In genomic region chr2:219634951-219635751, GRCh38 we compare ENCODE assay signal across 30 cellular contexts. TPM values are rescaled to one million over a fixed set of nuclear protein-coding genes. Genes with fewer than 3 reads are reported as not detected.
DNase-seq lines count a peak whose midpoint lies in the region; ATAC-seq and TF ChIP-seq lines count a peak whose summit lies in the region.
"Had no signal": no experiment of that assay in that cellular context is flagged by ENCODE, and none has a peak within 500 bp of the region (broad histone marks: within the 10 kb centered on the region; RNA-seq: fewer than 3 reads in every experiment).

No MANE protein-coding gene starts in this region.

- peak; percentile 16 for DNase-seq in activated naive CD8-positive, alpha-beta T cell treated with anti-CD3 and anti-CD28 coated beads, Interleukin-2, amount 10 ng/mL, durations not matched to agents 7 days and 5 days
- no peak for DNase-seq in activated naive CD8-positive, alpha-beta T cell treated with anti-CD3 and anti-CD28 coated beads, Interleukin-2, amount 50 U/mL, for 24 hours
- DNase-seq in endodermal cell (peak; percentile 36), lower lobe of right lung (peak; percentile 44), type B pancreatic cell (ENCODE audit: extremely low spot score, unreplicated experiment) (peak; percentile 60), NCI-H2196 treated with DMSO at 0.1 percent for 48 hours (lab: John Stamatoyannopoulos, UW; ENCODE audit: unreplicated experiment) (no peak), NCI-H510A treated with DMSO at 0.1 percent for 48 hours (lab: John Stamatoyannopoulos, UW) (no peak)
- no peak for DNase-seq in effector memory CD8-positive, alpha-beta T cell
- DNase-seq: activated CD8-positive, alpha-beta T cell treated with anti-CD3 and anti-CD28 coated beads for 36 hours; activated effector memory CD4-positive, alpha-beta T cell treated with Interleukin-2 at 50 U/mL for 16 hours; anterior cingulate cortex; Caco-2; DMS79 treated with DMSO at 0.1 percent for 48 hours; effector CD4-positive, alpha-beta T cell; GF-D8; HCEC 1CT; NCI-H1436 treated with DMSO at 0.1 percent for 48 hours; NCI-H2107; NCI-H82; SIG-M5; stimulated activated naive B cell treated with anti-CD40 and anti-IgM and Interleukin-4, amounts not matched to agents 10 μg/mL and 1 μg/mL and 100 μg/mL, for 72 hours; T-helper 9 cell had no signal

- H3K9me3 ChIP-seq in endodermal cell (ENCODE audit: control insufficient read depth, low read length) = no peaks in the 10 kb centered on the region
- H3K9me3 ChIP-seq in lower lobe of right lung = no peaks in the 10 kb centered on the region
- H3K9me3 ChIP-seq: breast epithelium, Caco-2, Peyer's patch, suprapubic skin had no signal

- intact Hi-C loops in lower lobe of right lung (cut with DNase I) = no loop called here

- 92 to 97% methylated on average over 18 to 22 of the region's 22 CpGs for WGBS in endodermal cell (ENCODE audit: insufficient coverage in 1 of 2, insufficient read length in 1 of 2), 2 experiments

- H3K27me3 ChIP-seq in endodermal cell (ENCODE audit: control insufficient read depth, insufficient read depth, low read length, poor library complexity, severe bottlenecking) (no peaks in the 10 kb centered on the region), lower lobe of right lung (ENCODE audit: low read depth) (no peaks in the 10 kb centered on the region)
- H3K27me3 ChIP-seq: breast epithelium, Peyer's patch had no signal

- no peak overlapping the region for H3K9ac ChIP-seq in endodermal cell (ENCODE audit: extremely low read depth, low read length, poor library complexity, severe bottlenecking)

- H3K36me3 ChIP-seq in endodermal cell (ENCODE audit: control insufficient read depth, insufficient read depth, low read length) = no peaks in the 10 kb centered on the region
- H3K36me3 ChIP-seq in lower lobe of right lung = no peaks in the 10 kb centered on the region
- H3K36me3 ChIP-seq: breast epithelium, Peyer's patch had no signal

- H3K27me3 Mint-ChIP-seq in activated naive CD8-positive, alpha-beta T cell treated with anti-CD3 and anti-CD28 coated beads, Interleukin-2, amount 10 ng/mL, durations not matched to agents 7 days and 5 days = peaks cover 3% of the 10 kb centered on the region
- peaks cover 7% of the 10 kb centered on the region for H3K27me3 Mint-ChIP-seq in activated naive CD8-positive, alpha-beta T cell treated with anti-CD3 and anti-CD28 coated beads, Interleukin-2, amount 50 U/mL, for 24 hours
- H3K27me3 Mint-ChIP-seq in endodermal cell (ENCODE audit: insufficient read depth) (no peaks in the 10 kb centered on the region), type B pancreatic cell (no peaks in the 10 kb centered on the region)
- peaks cover 27 to 73% of the 10 kb centered on the region in 2 donors for H3K27me3 Mint-ChIP-seq in effector memory CD8-positive, alpha-beta T cell
- H3K27me3 Mint-ChIP-seq: progenitor cell of endocrine pancreas had no signal

- no peak overlapping the region for H3K27ac Mint-ChIP-seq in activated naive CD8-positive, alpha-beta T cell treated with anti-CD3 and anti-CD28 coated beads, Interleukin-2, amount 10 ng/mL, durations not matched to agents 7 days and 5 days
- H3K27ac Mint-ChIP-seq in activated naive CD8-positive, alpha-beta T cell treated with anti-CD3 and anti-CD28 coated beads, Interleukin-2, amount 50 U/mL, for 24 hours = no peak overlapping the region
- no peak overlapping the region for H3K27ac Mint-ChIP-seq in endodermal cell
- H3K27ac Mint-ChIP-seq in type B pancreatic cell = no peak overlapping the region
- H3K27ac Mint-ChIP-seq in effector memory CD8-positive, alpha-beta T cell = no peak overlapping the region
- H3K27ac Mint-ChIP-seq: activated CD8-positive, alpha-beta T cell treated with anti-CD3 and anti-CD28 coated beads for 36 hours; activated naive CD4-positive, alpha-beta T cell treated with anti-CD3 and anti-CD28 coated beads, Interleukin-2, amount 50 U/mL, for 72 hours; IgD-negative memory B cell; mesothelial cell of epicardium; stimulated activated naive B cell treated with anti-CD40 and anti-IgM and Interleukin-4, amounts not matched to agents 10 μg/mL and 1 μg/mL and 100 μg/mL, for 72 hours had no signal

- TF ChIP-seq CTCF in endodermal cell (conservative IDR thresholded peaks at IDR 0.05) = no peak
- no peak for TF ChIP-seq CTCF in lower lobe of right lung (IDR thresholded peaks at IDR 0.05)
- TF ChIP-seq CTCF in type B pancreatic cell (conservative IDR thresholded peaks at IDR 0.05) = no peak

- H3K9me3 Mint-ChIP-seq in activated naive CD8-positive, alpha-beta T cell treated with anti-CD3 and anti-CD28 coated beads, Interleukin-2, amount 10 ng/mL, durations not matched to agents 7 days and 5 days = no peaks in the 10 kb centered on the region
- H3K9me3 Mint-ChIP-seq in activated naive CD8-positive, alpha-beta T cell treated with anti-CD3 and anti-CD28 coated beads, Interleukin-2, amount 50 U/mL, for 24 hours = no peaks in the 10 kb centered on the region
- H3K9me3 Mint-ChIP-seq in endodermal cell = no peaks in the 10 kb centered on the region
- H3K9me3 Mint-ChIP-seq in type B pancreatic cell = no peaks in the 10 kb centered on the region
- H3K9me3 Mint-ChIP-seq in effector memory CD8-positive, alpha-beta T cell = no peaks in the 10 kb centered on the region
- H3K9me3 Mint-ChIP-seq: activated CD8-positive, alpha-beta T cell treated with anti-CD3 and anti-CD28 coated beads for 36 hours; activated naive CD4-positive, alpha-beta T cell treated with anti-CD3 and anti-CD28 coated beads, Interleukin-2, amount 50 U/mL, for 72 hours; mesothelial cell of epicardium; stimulated activated naive B cell treated with anti-CD40 and anti-IgM and Interleukin-4, amounts not matched to agents 10 μg/mL and 1 μg/mL and 100 μg/mL, for 72 hours had no signal

- H3K4me3 ChIP-seq in endodermal cell (ENCODE audit: low read length) = no peak overlapping the region
- H3K4me3 ChIP-seq in lower lobe of right lung = no peak overlapping the region
- H3K4me3 ChIP-seq: breast epithelium, Peyer's patch, suprapubic skin had no signal

- POLR2A ChIA-PET in activated naive CD8-positive, alpha-beta T cell treated with anti-CD3 and anti-CD28 coated beads, Interleukin-2, amount 10 ng/mL, durations not matched to agents 7 days and 5 days (lab: Charles Lee) = no interaction called here

- peaks cover 6% of the 10 kb centered on the region for H3K4me1 Mint-ChIP-seq in activated naive CD8-positive, alpha-beta T cell treated with anti-CD3 and anti-CD28 coated beads, Interleukin-2, amount 10 ng/mL, durations not matched to agents 7 days and 5 days
- peaks cover 6% of the 10 kb centered on the region for H3K4me1 Mint-ChIP-seq in activated naive CD8-positive, alpha-beta T cell treated with anti-CD3 and anti-CD28 coated beads, Interleukin-2, amount 50 U/mL, for 24 hours
- no peaks in the 10 kb centered on the region for H3K4me1 Mint-ChIP-seq in endodermal cell
- no peaks in the 10 kb centered on the region for H3K4me1 Mint-ChIP-seq in type B pancreatic cell (ENCODE audit: unreplicated experiment)
- H3K4me1 Mint-ChIP-seq in effector memory CD8-positive, alpha-beta T cell (ENCODE audit: low read depth in 2 of 2) = peaks cover 5 to 8% of the 10 kb centered on the region in 2 donors
- H3K4me1 Mint-ChIP-seq: mesothelial cell of epicardium had no signal

- no peak for ATAC-seq in activated naive CD8-positive, alpha-beta T cell treated with anti-CD3 and anti-CD28 coated beads, Interleukin-2, amount 10 ng/mL, durations not matched to agents 7 days and 5 days (ENCODE audit: low read depth)
- no peak for ATAC-seq in activated naive CD8-positive, alpha-beta T cell treated with anti-CD3 and anti-CD28 coated beads, Interleukin-2, amount 50 U/mL, for 24 hours
- ATAC-seq in lower lobe of right lung = no peak
- no peak for ATAC-seq in effector memory CD8-positive, alpha-beta T cell (replicated peaks)
- ATAC-seq: activated CD8-positive, alpha-beta T cell treated with anti-CD3 and anti-CD28 coated beads for 36 hours; activated naive CD4-positive, alpha-beta T cell treated with anti-CD3 and anti-CD28 coated beads, Interleukin-2, amount 50 U/mL, for 72 hours; stimulated activated naive B cell treated with anti-CD40 and anti-IgM and Interleukin-4, amounts not matched to agents 10 μg/mL and 1 μg/mL and 100 μg/mL, for 72 hours had no signal

- H3K27ac ChIP-seq in endodermal cell (ENCODE audit: low read depth, low read length) (no peak overlapping the region), lower lobe of right lung (no peak overlapping the region)
- H3K27ac ChIP-seq: breast epithelium, Peyer's patch, suprapubic skin had no signal

- H3K36me3 Mint-ChIP-seq in activated naive CD8-positive, alpha-beta T cell treated with anti-CD3 and anti-CD28 coated beads, Interleukin-2, amount 10 ng/mL, durations not matched to agents 7 days and 5 days = no peaks in the 10 kb centered on the region
- no peaks in the 10 kb centered on the region for H3K36me3 Mint-ChIP-seq in activated naive CD8-positive, alpha-beta T cell treated with anti-CD3 and anti-CD28 coated beads, Interleukin-2, amount 50 U/mL, for 24 hours (ENCODE audit: low read depth)
- H3K36me3 Mint-ChIP-seq in endodermal cell (ENCODE audit: low read depth) = peaks cover 10% of the 10 kb centered on the region
- peaks cover 10% of the 10 kb centered on the region for H3K36me3 Mint-ChIP-seq in type B pancreatic cell
- H3K36me3 Mint-ChIP-seq in effector memory CD8-positive, alpha-beta T cell (ENCODE audit: insufficient read depth) = no peaks in the 10 kb centered on the region
- H3K36me3 Mint-ChIP-seq: activated naive CD4-positive, alpha-beta T cell treated with anti-CD3 and anti-CD28 coated beads, Interleukin-2, amount 50 U/mL, for 72 hours; CD14-positive monocyte; IgD-negative memory B cell; stimulated activated naive B cell treated with anti-CD40 and anti-IgM and Interleukin-4, amounts not matched to agents 10 μg/mL and 1 μg/mL and 100 μg/mL, for 72 hours had no signal

- no peak overlapping the region for H3K4me3 Mint-ChIP-seq in activated naive CD8-positive, alpha-beta T cell treated with anti-CD3 and anti-CD28 coated beads, Interleukin-2, amount 10 ng/mL, durations not matched to agents 7 days and 5 days
- H3K4me3 Mint-ChIP-seq in activated naive CD8-positive, alpha-beta T cell treated with anti-CD3 and anti-CD28 coated beads, Interleukin-2, amount 50 U/mL, for 24 hours = no peak overlapping the region
- H3K4me3 Mint-ChIP-seq in endodermal cell = no peak overlapping the region
- no peak overlapping the region for H3K4me3 Mint-ChIP-seq in type B pancreatic cell
- no peak overlapping the region for H3K4me3 Mint-ChIP-seq in effector memory CD8-positive, alpha-beta T cell
- H3K4me3 Mint-ChIP-seq: activated CD8-positive, alpha-beta T cell treated with anti-CD3 and anti-CD28 coated beads for 36 hours; CD14-positive monocyte; IgD-negative memory B cell; mesothelial cell of epicardium; stimulated activated naive B cell treated with anti-CD40 and anti-IgM and Interleukin-4, amounts not matched to agents 10 μg/mL and 1 μg/mL and 100 μg/mL, for 72 hours had no signal

- H3K4me1 ChIP-seq in endodermal cell (ENCODE audit: control insufficient read depth, insufficient read depth, low read length) (no peaks in the 10 kb centered on the region), lower lobe of right lung (no peaks in the 10 kb centered on the region)
- H3K4me1 ChIP-seq: breast epithelium, Caco-2, Peyer's patch, suprapubic skin had no signal

RNA-seq across cellular contexts. Expression of gene SLC4A3, which starts 7.7 kb away (rescaled TPM):
- not detected for total RNA-seq in activated naive CD8-positive, alpha-beta T cell treated with anti-CD3 and anti-CD28 coated beads, Interleukin-2, amount 10 ng/mL, durations not matched to agents 7 days and 5 days
- 10 to 100 TPM; 13.4 to 20.2 TPM for total RNA-seq in endodermal cell
- polyA plus RNA-seq in endodermal cell (2013, experiment 1 of 2) = 8.0 TPM
- polyA plus RNA-seq in endodermal cell (2013, experiment 2 of 2) = 5.3 TPM
- 1.0 TPM for total RNA-seq in lower lobe of right lung
- 8.0 and 15.8 TPM in 2 replicates for total RNA-seq in type B pancreatic cell (ENCODE audit: low replicate concordance)
- total RNA-seq: activated CD8-positive, alpha-beta T cell treated with anti-CD3 and anti-CD28 coated beads for 36 hours; activated naive CD4-positive, alpha-beta T cell treated with anti-CD3 and anti-CD28 coated beads, Interleukin-2, amount 50 U/mL, for 72 hours had no signal
- polyA plus RNA-seq: CD14-positive monocyte, IgD-negative memory B cell had no signal

RNA-seq across cellular contexts. Expression of gene STK11IP, which starts 37.5 kb away (rescaled TPM):
- 10 to 100 TPM; 36.3 to 37.5 TPM for total RNA-seq in activated naive CD8-positive, alpha-beta T cell treated with anti-CD3 and anti-CD28 coated beads, Interleukin-2, amount 10 ng/mL, durations not matched to agents 7 days and 5 days
- total RNA-seq in endodermal cell (10 to 100 TPM; 27.3 to 31.1 TPM), lower lobe of right lung (31.8 TPM), type B pancreatic cell (ENCODE audit: low replicate concordance) (30.7 and 42.5 TPM in 2 replicates)
- polyA plus RNA-seq in endodermal cell (2013, experiment 1 of 2) = 36.2 TPM
- polyA plus RNA-seq in endodermal cell (2013, experiment 2 of 2) = 29.6 TPM

Comparison
In these comparisons a context has a peak if more than half of its experiments do, and no peak if none do; other contexts are left out.
1. DNase-seq: peak in activated naive CD8-positive, alpha-beta T cell treated with anti-CD3 and anti-CD28 coated beads, Interleukin-2, amount 10 ng/mL, durations not matched to agents 7 days and 5 days (single experiment), endodermal cell (single experiment), lower lobe of right lung (single experiment) and type B pancreatic cell (single experiment); none in activated naive CD8-positive, alpha-beta T cell treated with anti-CD3 and anti-CD28 coated beads, Interleukin-2, amount 50 U/mL, for 24 hours (single experiment), NCI-H2196 treated with DMSO at 0.1 percent for 48 hours (single experiment), NCI-H510A treated with DMSO at 0.1 percent for 48 hours (single experiment) and effector memory CD8-positive, alpha-beta T cell (0 of 3).